Comparison of ENCODE assay signal across 13 cellular contexts in the genomic region with DNA sequence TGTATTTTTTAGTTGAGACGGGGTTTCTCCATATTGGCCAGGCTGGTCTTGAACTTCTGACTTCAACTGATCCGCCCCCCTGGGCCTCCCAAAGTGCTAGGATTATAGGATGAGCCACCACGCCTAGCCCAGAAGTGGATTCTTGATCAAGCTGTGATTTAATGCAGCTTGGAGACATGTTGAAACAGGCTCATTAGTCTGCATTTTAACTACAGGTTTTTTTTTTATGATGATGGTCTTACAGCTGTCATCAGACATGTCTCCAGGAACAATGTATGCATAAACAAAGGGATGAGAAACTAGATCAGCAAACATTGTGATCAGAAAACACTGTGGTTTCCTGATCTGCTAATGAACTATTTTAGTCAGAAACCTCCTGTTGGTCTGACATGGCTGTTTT. TPM values are rescaled to one million over a fixed set of nuclear protein-coding genes. Genes with fewer than 3 reads are reported as not detected.
DNase-seq lines count a peak whose midpoint lies in the region; ATAC-seq and TF ChIP-seq lines count a peak whose summit lies in the region.
"Had no signal": no experiment of that assay in that cellular context is flagged by ENCODE, and none has a peak within 500 bp of the region (broad histone marks: within the 10 kb centered on the region; RNA-seq: fewer than 3 reads in every experiment).

No MANE protein-coding gene starts in this region.

- no peak for TF ChIP-seq CTCF in choroid plexus epithelial cell (conservative IDR thresholded peaks at IDR 0.05; ENCODE audit: low read depth, low read length)

- peak in 2 of 3 experiments; percentile 6 to 47 for DNase-seq in NCI-H1417 (lab: John Stamatoyannopoulos, UW)
- no peak for DNase-seq in NCI-H1417 treated with DMSO at 0.1 percent for 48 hours (lab: John Stamatoyannopoulos, UW)
- DNase-seq in NCI-H146 (lab: John Stamatoyannopoulos, UW): peak; percentile 48
- peak; percentile 12 for DNase-seq in choroid plexus epithelial cell (ENCODE audit: low read depth)
- DNase-seq in NCI-H1436 (lab: John Stamatoyannopoulos, UW): no peak
- no peak for DNase-seq in GM19238 (ENCODE audit: insufficient read length, low spot score)
- no peak for DNase-seq in H7
- DNase-seq: activated T-cell treated with anti-CD3 and anti-CD28 coated beads, Interleukin-2, amount 50 U/mL, for 1 hour; adrenal gland; esophagus squamous epithelium; posterior cingulate gyrus; T-cell had no signal

- no peaks in the 10 kb centered on the region for H3K36me3 ChIP-seq in H7 (replicated peaks; ENCODE audit: control insufficient read depth, insufficient read depth, low read length)
- H3K36me3 ChIP-seq: adrenal gland, esophagus squamous epithelium had no signal

- H3K4me3 ChIP-seq in choroid plexus epithelial cell (ENCODE audit: low read depth, low read length): no peak overlapping the region
- no peak overlapping the region for H3K4me3 ChIP-seq in H7 (ENCODE audit: insufficient read depth, low read depth, low read length)
- H3K4me3 ChIP-seq: adrenal gland, esophagus squamous epithelium had no signal

- no peaks in the 10 kb centered on the region for H3K27me3 ChIP-seq in H7 (ENCODE audit: control insufficient read depth, insufficient read depth, low read length)
- H3K27me3 ChIP-seq: adrenal gland, esophagus squamous epithelium had no signal

- peak; percentile 57 for ATAC-seq in GM21619 (IDR thresholded peaks at IDR 0.05; ENCODE audit: unreplicated experiment)
- ATAC-seq: T-cell had no signal

RNA-seq across cellular contexts. Expression of a gene that starts 30.0 kb away (rescaled TPM):
- 81.4 and 97.4 TPM in 2 replicates for total RNA-seq in H7 (2014; rRNA removed; shearing (Covaris generic))

Comparison
In these comparisons a context has a peak if more than half of its experiments do, and no peak if none do; other contexts are left out.
1. DNase-seq: peak in NCI-H1417 (2 of 3), NCI-H146 (single experiment) and choroid plexus epithelial cell (single experiment); none in NCI-H1417 treated with DMSO at 0.1 percent for 48 hours (single experiment), NCI-H1436 (single experiment), GM19238 (single experiment) and H7 (single experiment).